Comparison of ENCODE assay signal across 15 cellular contexts in the genomic region with DNA sequence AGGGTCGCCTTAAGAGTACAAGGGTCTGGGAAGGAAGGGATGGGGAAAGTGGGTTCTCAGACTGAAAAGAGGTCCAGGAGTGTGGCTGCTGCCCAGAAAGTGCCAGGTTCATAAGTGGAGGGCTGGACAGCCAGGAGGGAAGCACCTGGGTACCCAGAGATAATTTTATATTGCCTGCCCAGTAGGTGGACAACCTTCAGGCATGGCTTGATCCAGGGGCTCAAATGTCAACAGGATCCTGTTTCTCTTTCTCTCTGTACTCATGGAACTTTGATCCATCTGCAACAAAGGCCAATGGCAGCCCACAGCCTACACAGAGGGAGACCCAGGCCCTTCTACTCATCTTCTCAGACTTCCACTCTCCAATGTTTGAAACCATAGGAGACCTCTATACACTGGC.
A peak's percentile ranks its signal among the peaks of the same experiment; 100 is the strongest.
DNase-seq lines count a peak whose midpoint lies in the region; ATAC-seq and TF ChIP-seq lines count a peak whose summit lies in the region.
"Had no signal": no experiment of that assay in that cellular context is flagged by ENCODE, and none has a peak within 500 bp of the region (broad histone marks: within the 10 kb centered on the region; RNA-seq: fewer than 3 reads in every experiment).

No MANE protein-coding gene starts in this region.

- intact Hi-C loops in breast epithelium (cut with DNase I; ENCODE audit: low total_unique reads) (loop anchor here (10.0 kb wide), 1 partner anchor 1149 kb away; no protein-coding TSS in a partner anchor), MCF 10A (cut with micrococcal nuclease) (no loop called here), body of pancreas (cut with DNase I) (no loop called here)
- intact Hi-C loops in activated T-helper 2 cell treated with anti-CD3 and anti-CD28 coated beads, Interferon-gamma antibody, Interleukin-2, Interleukin-4, amounts not matched to agents 10 μg/mL and 5 μg/mL and 100 μg/mL, durations not matched to agents 14 hours and 24 hours and 36 hours (cut with micrococcal nuclease) = loop anchor here (1.0 to 10.0 kb wide), 3 partner anchors 141 to 219 kb away; no protein-coding TSS in a partner anchor

- TF ChIP-seq CTCF in breast epithelium (IDR thresholded peaks at IDR 0.05) = no peak
- TF ChIP-seq CTCF in MCF 10A (IDR thresholded peaks at IDR 0.05; ENCODE audit: unreplicated experiment) = no peak
- no peak for TF ChIP-seq CTCF in body of pancreas (IDR thresholded peaks at IDR 0.05)

- POLR2A ChIA-PET in MCF 10A (lab: Yijun Ruan, JAX) = interaction anchor here (0.6 to 1.5 kb wide), 3 partner anchors 12 to 165 kb away, joined by 3 read pairs; no protein-coding TSS in a partner anchor

- peak overlapping the region in 1 of 2 donors; percentile 13 for H3K9ac ChIP-seq in stomach smooth muscle (ENCODE audit: low read length in 2 of 2)

- DNase-seq in breast epithelium (ENCODE audit: low spot score in 2 of 2) (no peak), MCF 10A (ENCODE audit: unreplicated experiment) (no peak), body of pancreas (no peak)
- DNase-seq in activated T-helper 2 cell treated with anti-CD3 and anti-CD28 coated beads, Interferon-gamma antibody, Interleukin-2, Interleukin-4, amounts not matched to agents 10 μg/mL and 5 μg/mL and 100 μg/mL, durations not matched to agents 14 hours and 24 hours and 36 hours (ENCODE audit: low spot score) = no peak
- DNase-seq: Caco-2; CD4-positive, CD25-positive, alpha-beta regulatory T cell; EL; Kasumi-1; NCI-H187; NCI-H345; NCI-H526 treated with DMSO at 0.1 percent for 48 hours; SHP77 had no signal

- no peaks in the 10 kb centered on the region for H3K9me3 ChIP-seq in breast epithelium
- H3K9me3 ChIP-seq in body of pancreas = no peaks in the 10 kb centered on the region
- H3K9me3 ChIP-seq in stomach smooth muscle (ENCODE audit: control insufficient read depth in 2 of 2, low read length in 2 of 2) = no peaks in the 10 kb centered on the region
- H3K9me3 ChIP-seq: Caco-2 had no signal

- no peak overlapping the region for H3K27ac Mint-ChIP-seq in MCF 10A (ENCODE audit: low read depth, unreplicated experiment)
- peak overlapping the region; percentile 83 for H3K27ac Mint-ChIP-seq in activated T-helper 2 cell treated with anti-CD3 and anti-CD28 coated beads, Interferon-gamma antibody, Interleukin-2, Interleukin-4, amounts not matched to agents 10 μg/mL and 5 μg/mL and 100 μg/mL, durations not matched to agents 14 hours and 24 hours and 36 hours

- ATAC-seq in body of pancreas = no peak
- no peak for ATAC-seq in GM21529 (IDR thresholded peaks at IDR 0.05; ENCODE audit: unreplicated experiment)
- ATAC-seq in HG03342 (IDR thresholded peaks at IDR 0.05; ENCODE audit: unreplicated experiment) = no peak

- no peaks in the 10 kb centered on the region for H3K27me3 ChIP-seq in breast epithelium
- no peaks in the 10 kb centered on the region for H3K27me3 ChIP-seq in body of pancreas
- no peaks in the 10 kb centered on the region for H3K27me3 ChIP-seq in stomach smooth muscle (ENCODE audit: control insufficient read depth in 1 of 2, insufficient read depth in 2 of 2, low read length in 2 of 2)

- peaks cover 14% of the 10 kb centered on the region for H3K4me1 Mint-ChIP-seq in MCF 10A (ENCODE audit: insufficient read depth, unreplicated experiment)
- H3K4me1 Mint-ChIP-seq in activated T-helper 2 cell treated with anti-CD3 and anti-CD28 coated beads, Interferon-gamma antibody, Interleukin-2, Interleukin-4, amounts not matched to agents 10 μg/mL and 5 μg/mL and 100 μg/mL, durations not matched to agents 14 hours and 24 hours and 36 hours (ENCODE audit: low read depth) = peaks cover 52% of the 10 kb centered on the region

- H3K36me3 ChIP-seq in breast epithelium (no peaks in the 10 kb centered on the region), body of pancreas (replicated peaks in 1 of 2; ENCODE audit: insufficient read depth in 1 of 2, low read depth in 2 of 2) (no peaks in the 10 kb centered on the region), stomach smooth muscle (ENCODE audit: control insufficient read depth in 2 of 2, insufficient read depth in 2 of 2, low read length in 2 of 2) (peaks cover 0 to 11% of the 10 kb centered on the region in 2 donors)

- H3K4me1 ChIP-seq in breast epithelium (no peaks in the 10 kb centered on the region), body of pancreas (peaks cover 31% of the 10 kb centered on the region), stomach smooth muscle (ENCODE audit: control insufficient read depth, insufficient read depth, low read length) (peaks cover 22% of the 10 kb centered on the region)
- H3K4me1 ChIP-seq: Caco-2 had no signal

- H3K9me3 Mint-ChIP-seq in MCF 10A (ENCODE audit: unreplicated experiment) = no peaks in the 10 kb centered on the region
- H3K9me3 Mint-ChIP-seq in activated T-helper 2 cell treated with anti-CD3 and anti-CD28 coated beads, Interferon-gamma antibody, Interleukin-2, Interleukin-4, amounts not matched to agents 10 μg/mL and 5 μg/mL and 100 μg/mL, durations not matched to agents 14 hours and 24 hours and 36 hours = peaks cover 11% of the 10 kb centered on the region

- no peaks in the 10 kb centered on the region for H3K27me3 Mint-ChIP-seq in MCF 10A (ENCODE audit: insufficient read depth, unreplicated experiment)
- H3K27me3 Mint-ChIP-seq in activated T-helper 2 cell treated with anti-CD3 and anti-CD28 coated beads, Interferon-gamma antibody, Interleukin-2, Interleukin-4, amounts not matched to agents 10 μg/mL and 5 μg/mL and 100 μg/mL, durations not matched to agents 14 hours and 24 hours and 36 hours (ENCODE audit: low read depth) = no peaks in the 10 kb centered on the region
- H3K27me3 Mint-ChIP-seq: CD4-positive, CD25-positive, alpha-beta regulatory T cell had no signal

- H3K36me3 Mint-ChIP-seq in MCF 10A (ENCODE audit: insufficient read depth, unreplicated experiment) = peaks cover 4% of the 10 kb centered on the region
- peaks cover 75% of the 10 kb centered on the region for H3K36me3 Mint-ChIP-seq in activated T-helper 2 cell treated with anti-CD3 and anti-CD28 coated beads, Interferon-gamma antibody, Interleukin-2, Interleukin-4, amounts not matched to agents 10 μg/mL and 5 μg/mL and 100 μg/mL, durations not matched to agents 14 hours and 24 hours and 36 hours (ENCODE audit: low read depth)

- BruUV-seq in MCF 10A (replicated peaks; lab: Mats Ljungman, UMichigan) = no TSS peak

- H3K4me3 ChIP-seq in breast epithelium (no peak overlapping the region), body of pancreas (no peak overlapping the region), stomach smooth muscle (ENCODE audit: low read length in 2 of 2) (no peak overlapping the region)

- no peak for TF ChIP-seq POLR2A in breast epithelium (IDR thresholded peaks at IDR 0.05)
- TF ChIP-seq POLR2A in body of pancreas (IDR thresholded peaks at IDR 0.05) = no peak

- CTCF ChIA-PET in MCF 10A (lab: Yijun Ruan, JAX) = interaction anchor here (0.5 to 0.6 kb wide), 2 partner anchors 262 to 517 kb away, joined by 3 read pairs; no protein-coding TSS in a partner anchor

- 52 to 68% methylated on average over 1 of the region's 1 CpG for WGBS in body of pancreas, 2 donors

- H3K27ac ChIP-seq in breast epithelium (peak overlapping the region; percentile 71 to 73), body of pancreas (peak overlapping the region; percentile 51 to 68 (median 56)), stomach smooth muscle (ENCODE audit: low read length) (peak overlapping the region; percentile 18)

- no peak overlapping the region for H3K4me3 Mint-ChIP-seq in MCF 10A (ENCODE audit: unreplicated experiment)
- H3K4me3 Mint-ChIP-seq in activated T-helper 2 cell treated with anti-CD3 and anti-CD28 coated beads, Interferon-gamma antibody, Interleukin-2, Interleukin-4, amounts not matched to agents 10 μg/mL and 5 μg/mL and 100 μg/mL, durations not matched to agents 14 hours and 24 hours and 36 hours (ENCODE audit: low read depth) = no peak overlapping the region
- H3K4me3 Mint-ChIP-seq: CD4-positive, CD25-positive, alpha-beta regulatory T cell had no signal

Comparison
In these comparisons a context has a peak if more than half of its experiments do, and no peak if none do; other contexts are left out.
1. intact Hi-C loops: an anchor here in breast epithelium (10.0 kb wide) and activated T-helper 2 cell treated with anti-CD3 and anti-CD28 coated beads, Interferon-gamma antibody, Interleukin-2, Interleukin-4, amounts not matched to agents 10 μg/mL and 5 μg/mL and 100 μg/mL, durations not matched to agents 14 hours and 24 hours and 36 hours (1.0 to 10.0 kb wide); none called in MCF 10A and body of pancreas.
2. H3K27ac ChIP-seq: peak in every context shown above with its lines; median percentile 72 in breast epithelium; 56 in body of pancreas; 18 in stomach smooth muscle.